9 cellular contexts compared by ENCODE assay signal in genomic region chr3:138941259-138941885, GRCh38. TPM values are rescaled to one million over a fixed set of nuclear protein-coding genes. Genes with fewer than 3 reads are reported as not detected.
DNase-seq lines count a peak whose midpoint lies in the region; ATAC-seq and TF ChIP-seq lines count a peak whose summit lies in the region.
"Had no signal": no experiment of that assay in that cellular context is flagged by ENCODE, and none has a peak within 500 bp of the region (broad histone marks: within the 10 kb centered on the region; RNA-seq: fewer than 3 reads in every experiment).

No MANE protein-coding gene starts in this region.

- ATAC-seq in heart left ventricle (no peak), Right ventricle myocardium inferior (no peak), GM19328 (IDR thresholded peaks at IDR 0.05; ENCODE audit: unreplicated experiment) (no peak)

- no peak for DNase-seq in heart left ventricle
- no peak for DNase-seq in Right ventricle myocardium inferior (ENCODE audit: missing footprints)
- peak; percentile 22 for DNase-seq in MV-4-11 (lab: John Stamatoyannopoulos, UW)
- peak; percentile 64 for DNase-seq in choroid plexus epithelial cell (ENCODE audit: low read depth)
- peak; percentile 34 for DNase-seq in posterior vena cava (ENCODE audit: low spot score)
- DNase-seq in NCI-H1417 treated with DMSO at 0.1 percent for 48 hours (lab: John Stamatoyannopoulos, UW): no peak
- no peak for DNase-seq in C1 segment of cervical spinal cord (lab: John Stamatoyannopoulos, UW)

- WGBS in heart left ventricle, 4 donors: 49 to 78% (median 66%) methylated on average over 4 to 7 of the region's 7 CpGs

- TF ChIP-seq CTCF in heart left ventricle (IDR thresholded peaks at IDR 0.05) (peak in 8 of 12 donors; percentile 16 to 42 (median 27)), choroid plexus epithelial cell (conservative IDR thresholded peaks at IDR 0.05; ENCODE audit: low read depth, low read length) (peak; percentile 73)

- peaks cover 94 to 100% (median 98%) of the 10 kb centered on the region in 9 donors for H3K27me3 ChIP-seq in heart left ventricle

- intact Hi-C loops in heart left ventricle (cut with DNase I): no loop called here
- intact Hi-C loops in Right ventricle myocardium inferior (cut with DNase I): loop anchor here (10.0 kb wide), 1 partner anchor 163 kb away; no protein-coding TSS in a partner anchor
- intact Hi-C loops in posterior vena cava (cut with DNase I): no loop called here

- no peak for TF ChIP-seq POLR2A in heart left ventricle (IDR thresholded peaks at IDR 0.05)

- H3K4me1 ChIP-seq in heart left ventricle: peaks cover 11 to 61% (median 50%) of the 10 kb centered on the region in 12 donors

- no peak overlapping the region for H3K27ac ChIP-seq in heart left ventricle
- H3K27ac ChIP-seq: adrenal gland had no signal

- no peaks in the 10 kb centered on the region for H3K36me3 ChIP-seq in heart left ventricle
- H3K36me3 ChIP-seq: adrenal gland had no signal

- no peaks in the 10 kb centered on the region for H3K9me3 ChIP-seq in heart left ventricle
- H3K9me3 ChIP-seq: adrenal gland had no signal

- H3K4me3 ChIP-seq in heart left ventricle: peak overlapping the region in 1 of 12 donors; percentile 5
- H3K4me3 ChIP-seq in choroid plexus epithelial cell (ENCODE audit: low read depth, low read length): no peak overlapping the region
- H3K4me3 ChIP-seq: adrenal gland had no signal

RNA-seq across cellular contexts. Expression of gene FOXL2, which starts 5.6 kb away (rescaled TPM):
- total RNA-seq in heart left ventricle (not detected), Right ventricle myocardium inferior (not detected), posterior vena cava (not detected)
- polyA plus RNA-seq in heart left ventricle: not detected

RNA-seq across cellular contexts. Expression of gene FOXL2NB, which starts 5.6 kb away (rescaled TPM):
- under 1 TPM in 1 of 9 donors, not detected in 8; 0.25 TPM for total RNA-seq in heart left ventricle
- not detected for polyA plus RNA-seq in heart left ventricle
- not detected for total RNA-seq in Right ventricle myocardium inferior
- not detected for total RNA-seq in posterior vena cava

Comparison
In these comparisons a context has a peak if more than half of its experiments do, and no peak if none do; other contexts are left out.
1. DNase-seq: peak in MV-4-11 (single experiment), choroid plexus epithelial cell (single experiment) and posterior vena cava (single experiment); none in heart left ventricle (0 of 5), Right ventricle myocardium inferior (single experiment), NCI-H1417 treated with DMSO at 0.1 percent for 48 hours (single experiment) and C1 segment of cervical spinal cord (0 of 14).